ENCODE assay signal across 11 cellular contexts in genomic region chr2:13137679-13138078, GRCh38.
"Had no signal": no experiment of that assay in that cellular context is flagged by ENCODE, and none has a peak within 500 bp of the region (broad histone marks: within the 10 kb centered on the region; RNA-seq: fewer than 3 reads in every experiment).

No MANE protein-coding gene starts in this region.

- H3K4me2 ChIP-seq: GM23338 had no signal

- FAIRE-seq: H1, H54 had no signal

- H3K9me3 ChIP-seq: HAP-1 had no signal

- DNase-seq: GM23248, GOT3, H7, H9, HCEC 1CT, HFFc6 had no signal

- ATAC-seq: GM23338, HCT116 had no signal

- H3K4me1 Mint-ChIP-seq: GM23338, H9 had no signal

- H3K36me3 ChIP-seq: HAP-1 had no signal

- H3K27ac Mint-ChIP-seq: GM23338, H9, HFFc6 had no signal

- H3K4me3 ChIP-seq: GM23248, GM23338, HAP-1 had no signal

- H3K4me3 Mint-ChIP-seq: GM23338, H9, HFFc6 had no signal

- H3K9me3 Mint-ChIP-seq: GM23338, H9 had no signal

- H3K4me1 ChIP-seq: HAP-1 had no signal

- H3K27ac ChIP-seq: GM23248 had no signal

- H2AFZ ChIP-seq: GM23248, GM23338 had no signal

- H3K9ac ChIP-seq: GM23248 had no signal
